Comparison of ENCODE assay signal across 22 cellular contexts in genomic region chr1:117699953-117700352, GRCh38.
"Had no signal": no experiment of that assay in that cellular context is flagged by ENCODE, and none has a peak within 500 bp of the region (broad histone marks: within the 10 kb centered on the region; RNA-seq: fewer than 3 reads in every experiment).

No MANE protein-coding gene starts in this region.

- H3K36me3 ChIP-seq: MG63, SJSA1 had no signal

- H3K9me3 ChIP-seq: MG63, SJSA1 had no signal

- H3K27ac ChIP-seq: SJSA1, SK-N-MC had no signal

- DNase-seq: Karpas-422, KG1, MG63, NCI-H1092, NCI-H1105 treated with DMSO at 0.1 percent for 48 hours, NCI-H1417 treated with DMSO at 0.1 percent for 48 hours, NCI-H146, NCI-H1694 treated with DMSO at 0.1 percent for 48 hours, NCI-H1930, NCI-H2081, NCI-H2171, NCI-H226, NCI-H446, NCI-H510A, NCI-H524 treated with DMSO at 0.1 percent for 48 hours, NCI-H69, NCI-H774, Right ventricle myocardium superior, RPMI8226, SIG-M5 had no signal

- H3K27me3 ChIP-seq: MG63, SJSA1 had no signal

- H3K4me3 ChIP-seq: MG63, SJSA1, SK-N-MC had no signal
